In genomic region chr9:129333961-129334743, GRCh38 we compare ENCODE assay signal across 8 cellular contexts.
DNase-seq lines count a peak whose midpoint lies in the region; ATAC-seq and TF ChIP-seq lines count a peak whose summit lies in the region.

No MANE protein-coding gene starts in this region.

- peaks cover 8 to 69% (median 37%) of the 10 kb centered on the region in 3 donors for H3K4me1 ChIP-seq in gastroesophageal sphincter

- peak overlapping the region; percentile 56 to 90 (median 86) for H3K27ac ChIP-seq in gastroesophageal sphincter

- TF ChIP-seq POLR2A in gastroesophageal sphincter (IDR thresholded peaks at IDR 0.05): no peak

- peak overlapping the region; percentile 28 to 50 for H3K27ac Mint-ChIP-seq in activated naive CD4-positive, alpha-beta T cell treated with anti-CD3 and anti-CD28 coated beads, Interleukin-2, amount 50 U/mL, for 72 hours
- H3K27ac Mint-ChIP-seq in neural crest cell (ENCODE audit: unreplicated experiment): peak overlapping the region; percentile 37
- no peak overlapping the region for H3K27ac Mint-ChIP-seq in effector memory CD8-positive, alpha-beta T cell

- H3K27me3 ChIP-seq in gastroesophageal sphincter: no peaks in the 10 kb centered on the region

- DNase-seq in GM03348 (ENCODE audit: low spot score) (peak; percentile 96), NCI-H2227 (lab: John Stamatoyannopoulos, UW; ENCODE audit: unreplicated experiment) (peak; percentile 48), neural crest cell (ENCODE audit: low read depth, low spot score) (peak; percentile 59)
- DNase-seq in activated naive CD4-positive, alpha-beta T cell treated with anti-CD3 and anti-CD28 coated beads, Interleukin-2, amount 50 U/mL, for 72 hours (ENCODE audit: low spot score in 2 of 2): peak; percentile 40 to 62
- DNase-seq in effector memory CD8-positive, alpha-beta T cell: no peak
- no peak for DNase-seq in NK-92 treated with Interleukin-12 subunit alpha and Interleukin-12 subunit beta, amount 100 ng/mL, for 24 hours (lab: John Stamatoyannopoulos, UW)

- peak; percentile 60 to 78 for ATAC-seq in activated naive CD4-positive, alpha-beta T cell treated with anti-CD3 and anti-CD28 coated beads, Interleukin-2, amount 50 U/mL, for 72 hours
- ATAC-seq in gastroesophageal sphincter (peak; percentile 94), HG03159 (IDR thresholded peaks at IDR 0.05; ENCODE audit: unreplicated experiment) (no peak)
- ATAC-seq in effector memory CD8-positive, alpha-beta T cell (replicated peaks): no peak

- TF ChIP-seq EP300 in gastroesophageal sphincter (IDR thresholded peaks at IDR 0.05): no peak

- H3K36me3 ChIP-seq in gastroesophageal sphincter: no peaks in the 10 kb centered on the region

- peaks cover 10 to 13% of the 10 kb centered on the region in 2 donors for H3K9me3 Mint-ChIP-seq in activated naive CD4-positive, alpha-beta T cell treated with anti-CD3 and anti-CD28 coated beads, Interleukin-2, amount 50 U/mL, for 72 hours
- H3K9me3 Mint-ChIP-seq in neural crest cell: peaks cover 5% of the 10 kb centered on the region
- peaks cover 0 to 8% of the 10 kb centered on the region in 2 donors for H3K9me3 Mint-ChIP-seq in effector memory CD8-positive, alpha-beta T cell

- TF ChIP-seq CTCF in gastroesophageal sphincter (IDR thresholded peaks at IDR 0.05) (no peak), neural crest cell (conservative IDR thresholded peaks at IDR 0.05) (no peak)

- H3K27me3 Mint-ChIP-seq in neural crest cell (ENCODE audit: low read depth): no peaks in the 10 kb centered on the region
- H3K27me3 Mint-ChIP-seq in effector memory CD8-positive, alpha-beta T cell: peaks cover 9 to 10% of the 10 kb centered on the region in 2 donors

- peaks cover 48% of the 10 kb centered on the region for H3K4me1 Mint-ChIP-seq in neural crest cell
- H3K4me1 Mint-ChIP-seq in effector memory CD8-positive, alpha-beta T cell (ENCODE audit: low read depth in 2 of 2): peaks cover 3 to 5% of the 10 kb centered on the region in 2 donors

- peaks cover 0 to 12% (median 0%) of the 10 kb centered on the region in 3 donors for H3K9me3 ChIP-seq in gastroesophageal sphincter

- peak overlapping the region; percentile 31 for H3K4me3 Mint-ChIP-seq in neural crest cell
- no peak overlapping the region for H3K4me3 Mint-ChIP-seq in effector memory CD8-positive, alpha-beta T cell

- peak overlapping the region in 1 of 2 donors; percentile 30 for H3K4me3 ChIP-seq in gastroesophageal sphincter

- WGBS in gastroesophageal sphincter (ENCODE audit: low coverage in 1 of 2), 2 donors: 6 to 31% methylated on average over 2 to 7 of the region's 30 CpGs

- H3K36me3 Mint-ChIP-seq in activated naive CD4-positive, alpha-beta T cell treated with anti-CD3 and anti-CD28 coated beads, Interleukin-2, amount 50 U/mL, for 72 hours: peaks cover 7 to 16% of the 10 kb centered on the region in 2 donors
- H3K36me3 Mint-ChIP-seq in neural crest cell (ENCODE audit: low read depth): no peaks in the 10 kb centered on the region
- H3K36me3 Mint-ChIP-seq in effector memory CD8-positive, alpha-beta T cell (ENCODE audit: insufficient read depth): no peaks in the 10 kb centered on the region

Comparison
In these comparisons a context has a peak if more than half of its experiments do, and no peak if none do; other contexts are left out.
1. DNase-seq: peak in GM03348 (single experiment), NCI-H2227 (single experiment), activated naive CD4-positive, alpha-beta T cell treated with anti-CD3 and anti-CD28 coated beads, Interleukin-2, amount 50 U/mL, for 72 hours (2 of 2) and neural crest cell (single experiment); none in effector memory CD8-positive, alpha-beta T cell (0 of 3) and NK-92 treated with Interleukin-12 subunit alpha and Interleukin-12 subunit beta, amount 100 ng/mL, for 24 hours (single experiment).
2. ATAC-seq: peak in activated naive CD4-positive, alpha-beta T cell treated with anti-CD3 and anti-CD28 coated beads, Interleukin-2, amount 50 U/mL, for 72 hours (2 of 2) and gastroesophageal sphincter (single experiment); none in HG03159 (single experiment) and effector memory CD8-positive, alpha-beta T cell (single experiment).
3. H3K27ac Mint-ChIP-seq: peak in activated naive CD4-positive, alpha-beta T cell treated with anti-CD3 and anti-CD28 coated beads, Interleukin-2, amount 50 U/mL, for 72 hours (2 of 2) and neural crest cell (single experiment); none in effector memory CD8-positive, alpha-beta T cell (0 of 2).